16 cellular contexts compared by ENCODE assay signal in genomic region chr9:36721846-36722588, GRCh38.
DNase-seq lines count a peak whose midpoint lies in the region; ATAC-seq and TF ChIP-seq lines count a peak whose summit lies in the region.
"Had no signal": no experiment of that assay in that cellular context is flagged by ENCODE, and none has a peak within 500 bp of the region (broad histone marks: within the 10 kb centered on the region; RNA-seq: fewer than 3 reads in every experiment).

No MANE protein-coding gene starts in this region.

- no peaks in the 10 kb centered on the region for H3K9me3 Mint-ChIP-seq in mesothelial cell of epicardium
- H3K9me3 Mint-ChIP-seq: T-cell had no signal

- DNase-seq in NCI-H146 (lab: John Stamatoyannopoulos, UW) (peak; percentile 42), NCI-H146 treated with DMSO at 0.1 percent for 48 hours (lab: John Stamatoyannopoulos, UW; ENCODE audit: unreplicated experiment) (no peak), MV-4-11 (lab: John Stamatoyannopoulos, UW) (peak; percentile 19), SJCRH30 (peak; percentile 24 to 28), mesothelial cell of epicardium (ENCODE audit: low spot score in 2 of 2, unreplicated experiment in 2 of 2) (peak; percentile 55 to 63), occipital lobe (lab: John Stamatoyannopoulos, UW) (no peak)
- DNase-seq in stimulated activated CD4-positive, alpha-beta T cell treated with anti-CD3 and anti-CD28 coated beads, Interleukin-2, amount 100 ng/mL, for 24 hours: no peak
- DNase-seq: ACHN; activated CD4-positive, alpha-beta T cell treated with anti-CD3 and anti-CD28 coated beads for 1 hour; activated naive CD4-positive, alpha-beta T cell treated with anti-CD3 and anti-CD28 coated beads, Interleukin-2, amount 50 U/mL, for 16 hours; endodermal cell; H7; stimulated activated naive CD8-positive, alpha-beta T cell treated with anti-CD3 and anti-CD28 coated beads, Interleukin-15, Interleukin-2, amounts not matched to agents 100 U/mL and 50 U/mL, for 24 hours; T-cell had no signal

- no peak for ATAC-seq in HG03159 (IDR thresholded peaks at IDR 0.05; ENCODE audit: unreplicated experiment)
- ATAC-seq: stimulated activated naive CD8-positive, alpha-beta T cell treated with anti-CD3 and anti-CD28 coated beads, Interleukin-15, Interleukin-2, amounts not matched to agents 100 U/mL and 50 U/mL, for 24 hours; T-cell had no signal

- H3K4me3 ChIP-seq in SJCRH30: no peak overlapping the region

- H3K36me3 Mint-ChIP-seq in mesothelial cell of epicardium: no peaks in the 10 kb centered on the region
- H3K36me3 Mint-ChIP-seq: T-cell had no signal

- H3K4me1 Mint-ChIP-seq in mesothelial cell of epicardium: no peaks in the 10 kb centered on the region
- H3K4me1 Mint-ChIP-seq: T-cell had no signal

- H3K27me3 ChIP-seq in SJCRH30: no peaks in the 10 kb centered on the region; the same call in 1 of the 2 replicates

- H3K27me3 Mint-ChIP-seq in mesothelial cell of epicardium (ENCODE audit: low read depth): peaks cover 37% of the 10 kb centered on the region

- no peaks in the 10 kb centered on the region for H3K4me1 ChIP-seq in SJCRH30

- H3K36me3 ChIP-seq in SJCRH30: no peaks in the 10 kb centered on the region; the same call in 1 of the 2 replicates

- H3K27ac Mint-ChIP-seq in mesothelial cell of epicardium: no peak overlapping the region
- H3K27ac Mint-ChIP-seq: endodermal cell, T-cell had no signal

- no peak overlapping the region for H3K27ac ChIP-seq in SJCRH30
- H3K27ac ChIP-seq: KMS-11 had no signal

- TF ChIP-seq CTCF in mesothelial cell of epicardium (IDR thresholded peaks at IDR 0.05; ENCODE audit: unreplicated experiment): no peak

- H3K9me3 ChIP-seq in SJCRH30 (replicated peaks): no peaks in the 10 kb centered on the region

- H3K4me3 Mint-ChIP-seq in mesothelial cell of epicardium: no peak overlapping the region
- H3K4me3 Mint-ChIP-seq: endodermal cell, T-cell had no signal

Comparison
In these comparisons a context has a peak if more than half of its experiments do, and no peak if none do; other contexts are left out.
1. DNase-seq: peak in NCI-H146 (single experiment), MV-4-11 (single experiment), SJCRH30 (2 of 2) and mesothelial cell of epicardium (2 of 2); none in NCI-H146 treated with DMSO at 0.1 percent for 48 hours (single experiment), occipital lobe (single experiment) and stimulated activated CD4-positive, alpha-beta T cell treated with anti-CD3 and anti-CD28 coated beads, Interleukin-2, amount 100 ng/mL, for 24 hours (0 of 2).